1 cellular context compared by ENCODE assay signal in genomic region chr4:76749361-76749760, GRCh38.
TF ChIP-seq lines count a peak whose summit lies in the region.

No MANE protein-coding gene starts in this region.

TF ChIP-seq in IMR-90, 13 proteins besides CTCF, POLR2A, EP300 and RAD21 (continued from another document):
- TF ChIP-seq MAFK (IDR thresholded peaks at IDR 0.05; ENCODE audit: low read depth, low read length) (no peak), MXI1 (IDR thresholded peaks at IDR 0.05; ENCODE audit: borderline replicate concordance, low read depth, low read length) (no peak), NFE2L2 (IDR thresholded peaks at IDR 0.05; ENCODE audit: low read depth, low read length) (no peak), CHD1 (IDR thresholded peaks at IDR 0.05; ENCODE audit: low read depth, low read length) (no peak), RCOR1 (IDR thresholded peaks at IDR 0.05; ENCODE audit: insufficient replicate concordance, low read length) (no peak)
